In the genomic region with DNA sequence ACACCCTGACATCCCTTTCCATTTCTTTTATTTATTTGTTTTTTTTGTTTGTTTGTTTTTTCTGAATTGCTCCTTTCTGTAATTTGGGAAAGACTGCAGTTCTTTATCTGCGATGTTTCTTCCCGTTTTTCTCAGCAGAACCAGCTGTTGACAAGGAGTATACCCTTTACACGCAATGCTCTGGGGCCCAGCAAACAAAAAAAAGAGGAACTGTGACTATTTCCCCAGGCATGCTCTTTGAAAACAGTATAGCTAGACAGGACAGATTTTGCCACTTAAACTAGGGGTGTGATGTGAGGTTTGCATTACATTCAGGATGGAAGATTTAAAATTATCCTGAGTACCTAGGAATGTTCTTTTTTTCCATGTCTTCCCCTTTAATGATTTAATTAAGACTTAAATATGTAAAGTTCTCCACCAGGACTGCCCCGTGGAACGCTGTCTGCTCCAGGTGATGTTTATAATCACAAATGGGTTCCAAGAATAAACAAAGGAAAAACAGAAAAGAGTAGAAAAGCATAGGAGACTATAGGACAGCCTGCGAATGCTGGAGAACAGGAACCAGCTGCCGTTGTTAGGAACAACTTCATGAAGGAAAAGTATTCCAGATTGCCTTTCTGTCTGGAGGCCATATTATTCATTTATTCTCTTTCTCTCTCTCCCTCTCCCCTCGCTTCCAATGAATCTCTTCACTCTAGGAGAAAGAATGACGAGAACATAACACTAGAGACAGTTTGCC, we compare ENCODE assay signal across 1 cellular context.
TF ChIP-seq lines count a peak whose summit lies in the region.

No MANE protein-coding gene starts in this region.

TF ChIP-seq in HepG2, 621 proteins besides CTCF, POLR2A, EP300 and RAD21:
- TF ChIP-seq ZNF564 (CRISPR knock-in tag; IDR thresholded peaks at IDR 0.05) = no peak
- TF ChIP-seq PTBP1 (IDR thresholded peaks at IDR 0.05; ENCODE audit: low read depth, low read length, poor library complexity, severe bottlenecking) = no peak
- no peak for TF ChIP-seq ATF4 (CRISPR knock-in tag; IDR thresholded peaks at IDR 0.05)
- TF ChIP-seq ZGPAT (CRISPR knock-in tag; IDR thresholded peaks at IDR 0.05) = no peak
- no peak for TF ChIP-seq TP53 (CRISPR knock-in tag; conservative IDR thresholded peaks at IDR 0.05)
- no peak for TF ChIP-seq ZSCAN31 (CRISPR knock-in tag; IDR thresholded peaks at IDR 0.05; ENCODE audit: low read depth)
- TF ChIP-seq ZNF296 (CRISPR knock-in tag; conservative IDR thresholded peaks at IDR 0.05) = no peak
